In the genomic region with DNA sequence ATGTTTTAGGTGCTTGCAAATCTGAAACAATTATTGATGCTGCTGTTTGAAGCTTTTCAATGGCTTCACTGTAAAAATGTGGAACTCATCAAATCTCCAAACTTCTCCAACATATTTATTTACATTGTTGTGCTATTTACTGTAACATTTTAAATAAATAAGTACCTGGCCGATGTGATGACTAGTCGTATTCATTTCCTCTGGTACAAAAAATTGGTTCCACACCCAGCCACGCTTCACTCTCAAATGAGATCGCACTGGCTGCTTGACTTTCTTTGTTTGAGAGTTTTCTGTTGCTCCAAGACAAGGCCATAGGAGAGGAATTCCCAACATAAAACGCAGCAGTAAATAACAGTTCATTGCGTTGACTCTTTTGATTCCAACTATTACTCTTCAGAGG, we compare ENCODE assay signal across 22 cellular contexts. TPM values are rescaled to one million over a fixed set of nuclear protein-coding genes. Genes with fewer than 3 reads are reported as not detected.
DNase-seq lines count a peak whose midpoint lies in the region; ATAC-seq lines count a peak whose summit lies in the region.
"Had no signal": no experiment of that assay in that cellular context is flagged by ENCODE, and none has a peak within 500 bp of the region (broad histone marks: within the 10 kb centered on the region; RNA-seq: fewer than 3 reads in every experiment).

No MANE protein-coding gene starts in this region.

- H3K9me3 Mint-ChIP-seq in activated CD4-positive, alpha-beta T cell treated with anti-CD3 and anti-CD28 coated beads, Interleukin-2, amount 10 ng/mL, durations not matched to agents 7 days and 5 days = no peaks in the 10 kb centered on the region

- peak; percentile 8 for DNase-seq in NCI-H2227 (lab: John Stamatoyannopoulos, UW; ENCODE audit: unreplicated experiment)
- no peak for DNase-seq in NCI-H2227 treated with DMSO at 0.1 percent for 48 hours (lab: John Stamatoyannopoulos, UW)
- DNase-seq in left kidney (ENCODE audit: low read depth, low spot score) = peak; percentile 6
- peak; percentile 81 for DNase-seq in pons (ENCODE audit: low spot score)
- DNase-seq in 8988T = no peak
- no peak for DNase-seq in activated CD4-positive, alpha-beta T cell treated with anti-CD3 and anti-CD28 coated beads, Interleukin-2, amount 10 ng/mL, durations not matched to agents 7 days and 5 days
- DNase-seq: AML-193; Calu3; CD8-positive, alpha-beta memory T cell; Kasumi-1; NCI-H187 treated with DMSO at 0.1 percent for 48 hours; NCI-H2107; NCI-H510A; NCI-H82; Peyer's patch; SJCRH30 had no signal

- no peaks in the 10 kb centered on the region for H3K4me1 Mint-ChIP-seq in activated CD4-positive, alpha-beta T cell treated with anti-CD3 and anti-CD28 coated beads, Interleukin-2, amount 10 ng/mL, durations not matched to agents 7 days and 5 days
- H3K4me1 Mint-ChIP-seq: CD8-positive, alpha-beta memory T cell had no signal

- no peaks in the 10 kb centered on the region for H3K36me3 Mint-ChIP-seq in activated CD4-positive, alpha-beta T cell treated with anti-CD3 and anti-CD28 coated beads, Interleukin-2, amount 10 ng/mL, durations not matched to agents 7 days and 5 days (ENCODE audit: low read depth)
- H3K36me3 Mint-ChIP-seq: CD8-positive, alpha-beta memory T cell had no signal

- POLR2A ChIA-PET in activated CD4-positive, alpha-beta T cell treated with anti-CD3 and anti-CD28 coated beads, Interleukin-2, amount 10 ng/mL, durations not matched to agents 7 days and 5 days (lab: Charles Lee) = no interaction called here

- CTCF ChIA-PET in activated CD4-positive, alpha-beta T cell treated with anti-CD3 and anti-CD28 coated beads, Interleukin-2, amount 10 ng/mL, durations not matched to agents 7 days and 5 days (lab: Charles Lee) = no interaction called here

- no peak for ATAC-seq in HG02938 (IDR thresholded peaks at IDR 0.05; ENCODE audit: unreplicated experiment)
- no peak for ATAC-seq in HG03469 (IDR thresholded peaks at IDR 0.05; ENCODE audit: unreplicated experiment)

- H3K27me3 Mint-ChIP-seq in activated CD4-positive, alpha-beta T cell treated with anti-CD3 and anti-CD28 coated beads, Interleukin-2, amount 10 ng/mL, durations not matched to agents 7 days and 5 days = no peaks in the 10 kb centered on the region
- H3K27me3 Mint-ChIP-seq: CD8-positive, alpha-beta memory T cell had no signal

- H3K27ac Mint-ChIP-seq in activated CD4-positive, alpha-beta T cell treated with anti-CD3 and anti-CD28 coated beads, Interleukin-2, amount 10 ng/mL, durations not matched to agents 7 days and 5 days = no peak overlapping the region
- H3K27ac Mint-ChIP-seq: CD8-positive, alpha-beta memory T cell had no signal

- no peak overlapping the region for H3K4me3 Mint-ChIP-seq in activated CD4-positive, alpha-beta T cell treated with anti-CD3 and anti-CD28 coated beads, Interleukin-2, amount 10 ng/mL, durations not matched to agents 7 days and 5 days
- H3K4me3 Mint-ChIP-seq: CD8-positive, alpha-beta memory T cell had no signal

RNA-seq across cellular contexts. Expression of a gene that starts 32.0 kb away (rescaled TPM):
- not detected for total RNA-seq in activated CD4-positive, alpha-beta T cell treated with anti-CD3 and anti-CD28 coated beads, Interleukin-2, amount 10 ng/mL, durations not matched to agents 7 days and 5 days
- total RNA-seq: A172; CD8-positive, alpha-beta memory T cell; Daoy; MCF 10A; OCI-LY7 had no signal

Comparison
In these comparisons a context has a peak if more than half of its experiments do, and no peak if none do; other contexts are left out.
1. DNase-seq: peak in NCI-H2227 (single experiment), left kidney (single experiment) and pons (single experiment); none in NCI-H2227 treated with DMSO at 0.1 percent for 48 hours (single experiment), 8988T (single experiment) and activated CD4-positive, alpha-beta T cell treated with anti-CD3 and anti-CD28 coated beads, Interleukin-2, amount 10 ng/mL, durations not matched to agents 7 days and 5 days (single experiment).